8 cellular contexts compared by ENCODE assay signal in the genomic region with DNA sequence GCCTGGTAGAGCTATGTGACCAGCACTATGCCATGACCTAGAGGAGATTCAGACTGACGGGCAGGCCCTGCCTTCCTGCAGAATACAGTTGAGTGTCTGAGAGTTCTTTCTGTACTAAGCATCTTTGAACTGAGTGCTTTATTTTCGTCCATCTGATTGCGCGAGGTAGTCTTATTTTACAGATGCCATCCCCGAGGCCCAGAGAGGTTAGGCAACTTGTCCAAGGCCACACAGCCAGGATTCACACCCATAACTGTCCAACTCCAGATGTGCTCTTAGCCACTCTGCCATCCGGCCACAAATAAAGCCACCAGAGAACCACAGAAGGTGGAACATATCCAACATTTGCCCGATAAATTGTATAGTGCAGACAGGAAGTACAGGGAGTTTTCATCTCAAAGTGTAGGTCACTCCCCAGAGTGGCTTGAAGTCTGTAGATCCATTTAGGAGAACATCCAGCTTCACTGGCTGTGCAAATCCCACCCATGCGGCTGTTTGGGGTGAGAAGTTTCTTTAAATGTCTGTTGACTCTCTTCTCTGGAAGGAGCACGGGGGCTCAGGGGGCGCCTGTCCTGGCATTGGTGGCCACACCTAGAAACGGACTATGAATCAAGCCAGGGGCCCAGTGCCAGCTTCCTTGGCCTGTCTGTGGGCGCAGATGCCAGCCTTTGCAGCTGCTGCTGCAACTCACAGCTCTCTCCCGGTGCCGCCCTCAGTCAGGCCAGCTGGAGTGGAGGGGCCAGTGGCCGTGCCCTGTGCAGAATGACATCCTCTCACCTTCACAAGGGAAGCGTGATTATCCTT. TPM values are rescaled to one million over a fixed set of nuclear protein-coding genes. Genes with fewer than 3 reads are reported as not detected.
DNase-seq lines count a peak whose midpoint lies in the region; TF ChIP-seq lines count a peak whose summit lies in the region.
"Had no signal": no experiment of that assay in that cellular context is flagged by ENCODE, and none has a peak within 500 bp of the region (broad histone marks: within the 10 kb centered on the region; RNA-seq: fewer than 3 reads in every experiment).

No MANE protein-coding gene starts in this region.

- peaks cover 30% of the 10 kb centered on the region for H3F3A ChIP-seq in PC-9 (ENCODE audit: insufficient read depth, low read depth)

- peaks cover 29% of the 10 kb centered on the region for H3K79me2 ChIP-seq in PC-9 (ENCODE audit: low read depth)

- no peak overlapping the region for H3K4me3 ChIP-seq in PC-9
- peak overlapping the region in 1 of 2 donors; percentile 25 for H3K4me3 ChIP-seq in muscle layer of duodenum (ENCODE audit: low read depth in 1 of 2, low read length in 2 of 2)

- H4K20me1 ChIP-seq in PC-9 (ENCODE audit: insufficient read depth): no peaks in the 10 kb centered on the region

- H3K4me1 Mint-ChIP-seq in type B pancreatic cell (ENCODE audit: unreplicated experiment): peaks cover 75% of the 10 kb centered on the region

- TF ChIP-seq CTCF in PC-9 (conservative IDR thresholded peaks at IDR 0.05) (no peak), type B pancreatic cell (conservative IDR thresholded peaks at IDR 0.05) (no peak)

- no peaks in the 10 kb centered on the region for H3K9me2 ChIP-seq in PC-9 (ENCODE audit: insufficient read depth)

- H3K36me3 ChIP-seq in PC-9 (ENCODE audit: low read depth) (no peaks in the 10 kb centered on the region), muscle layer of duodenum (ENCODE audit: control insufficient read depth in 1 of 2, insufficient read depth in 2 of 2, low read length in 2 of 2) (no peaks in the 10 kb centered on the region)

- peak overlapping the region; percentile 43 for H3K27ac Mint-ChIP-seq in type B pancreatic cell

- no peaks in the 10 kb centered on the region for H3K36me3 Mint-ChIP-seq in type B pancreatic cell

- intact Hi-C loops in PC-9 (cut with micrococcal nuclease; ENCODE audit: unreplicated experiment): loop anchor here (2.0 kb wide), 1 partner anchor 208 kb away; no protein-coding TSS in a partner anchor

- peak; percentile 31 to 74 for DNase-seq in PC-9
- DNase-seq in epithelial cell of prostate (ENCODE audit: low read depth, low spot score): no peak
- no peak for DNase-seq in type B pancreatic cell (ENCODE audit: extremely low spot score, unreplicated experiment)
- DNase-seq in cerebellar nuclear complex (lab: John Stamatoyannopoulos, UW): no peak
- DNase-seq in activated CD4-positive, alpha-beta T cell treated with anti-CD3 and anti-CD28 coated beads for 1 hour: no peak
- no peak for DNase-seq in islet precursor cell
- DNase-seq: OCI-M1 had no signal

- peak overlapping the region; percentile 54 for H3K4me2 ChIP-seq in PC-9

- CTCF ChIA-PET in PC-9 (lab: Charles Lee): interaction anchor here (0.5 to 1.3 kb wide), 8 partner anchors 12 to 262 kb away, joined by 3 to 7 read pairs (median 4); no protein-coding TSS in a partner anchor

- H3K27me3 ChIP-seq in PC-9 (ENCODE audit: insufficient read depth, low read depth) (no peaks in the 10 kb centered on the region), muscle layer of duodenum (ENCODE audit: low read depth, low read length) (no peaks in the 10 kb centered on the region)

- no peaks in the 10 kb centered on the region for H3K27me3 Mint-ChIP-seq in type B pancreatic cell

- POLR2A ChIA-PET in PC-9 (lab: Charles Lee; ENCODE audit: unreplicated experiment): interaction anchor here (0.5 to 1.7 kb wide), 11 partner anchors 23 to 1823 kb away, joined by 3 to 12 read pairs (median 3); no protein-coding TSS in a partner anchor

- peak overlapping the region; percentile 6 for H3K4me3 Mint-ChIP-seq in type B pancreatic cell

- H3K9me3 Mint-ChIP-seq in type B pancreatic cell: no peaks in the 10 kb centered on the region

- H3K4me1 ChIP-seq in PC-9 (replicated peaks; ENCODE audit: insufficient read depth) (peaks cover 37% of the 10 kb centered on the region), muscle layer of duodenum (ENCODE audit: control insufficient read depth in 1 of 2, insufficient read depth in 2 of 2, low read length in 2 of 2) (peaks cover 14 to 88% of the 10 kb centered on the region in 2 donors)

- no peaks in the 10 kb centered on the region for H3K9me3 ChIP-seq in PC-9 (ENCODE audit: insufficient read depth, low read depth)
- H3K9me3 ChIP-seq in muscle layer of duodenum (ENCODE audit: control insufficient read depth in 1 of 2, low read length in 2 of 2): no peaks in the 10 kb centered on the region

- BruUV-seq in PC-9 (replicated peaks; lab: Mats Ljungman, UMichigan): TSS peak; percentile 67

- no peak overlapping the region for H2AFZ ChIP-seq in PC-9

- H3K27ac ChIP-seq in PC-9 (peak overlapping the region; percentile 56), epithelial cell of prostate (peak overlapping the region; percentile 89), muscle layer of duodenum (ENCODE audit: low read length) (peak overlapping the region; percentile 61)

RNA-seq across cellular contexts. Expression of gene CHST3, which starts 11.1 kb away (rescaled TPM):
- total RNA-seq in PC-9 (2021) (21.3 and 23.3 TPM in 2 replicates), type B pancreatic cell (ENCODE audit: low replicate concordance) (11.8 and 21.7 TPM in 2 replicates)

Comparison
In these comparisons a context has a peak if more than half of its experiments do, and no peak if none do; other contexts are left out.
1. DNase-seq: peak in PC-9 (2 of 2); none in epithelial cell of prostate (single experiment), type B pancreatic cell (single experiment), cerebellar nuclear complex (0 of 2), activated CD4-positive, alpha-beta T cell treated with anti-CD3 and anti-CD28 coated beads for 1 hour (single experiment) and islet precursor cell (single experiment).
2. Peak in every context shown above with its lines, with median percentiles within 50 percentile points of each other: H3K27ac ChIP-seq.